1 cellular context compared by ENCODE assay signal in the genomic region with DNA sequence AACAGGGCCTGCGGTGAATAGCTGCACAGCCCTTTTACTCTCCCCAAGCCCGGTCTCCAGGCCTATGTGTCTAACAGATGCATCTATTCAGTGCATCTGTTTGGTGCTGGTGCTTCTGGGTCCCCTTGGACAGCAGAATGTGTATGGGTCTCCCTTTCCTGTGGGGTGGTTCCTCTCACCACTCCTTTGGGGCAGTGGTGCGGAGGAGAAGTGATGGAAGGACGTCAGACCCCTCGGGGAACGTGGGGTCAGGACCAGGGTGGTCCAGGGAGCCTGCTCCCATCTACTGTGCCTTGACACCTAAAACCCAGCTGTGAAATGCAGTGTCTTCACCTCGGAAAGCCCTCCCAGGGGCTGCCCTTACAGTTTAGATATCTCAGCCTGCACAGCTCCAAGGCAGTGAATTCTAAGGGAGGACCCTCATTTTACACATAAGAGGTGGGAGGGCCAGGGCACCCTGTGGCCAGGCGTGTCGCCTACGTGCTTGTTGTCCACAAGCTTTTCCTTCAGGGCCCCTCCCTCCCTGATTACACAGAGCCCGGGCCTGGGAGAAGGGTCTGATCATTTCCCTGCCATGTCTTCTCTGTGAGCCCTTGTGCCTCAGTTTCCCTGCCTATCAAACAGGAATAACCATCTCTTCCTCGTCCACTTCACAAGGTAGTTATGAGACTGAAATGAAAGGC.
TF ChIP-seq lines count a peak whose summit lies in the region.

No MANE protein-coding gene starts in this region.

TF ChIP-seq in IMR-90, 13 proteins besides CTCF, POLR2A, EP300 and RAD21 (continued from another document):
- TF ChIP-seq NFE2L2 (IDR thresholded peaks at IDR 0.05; ENCODE audit: low read depth, low read length) = no peak
- TF ChIP-seq BHLHE40 (IDR thresholded peaks at IDR 0.05; ENCODE audit: low read depth, low read length) = no peak
- TF ChIP-seq, protein P1, sequence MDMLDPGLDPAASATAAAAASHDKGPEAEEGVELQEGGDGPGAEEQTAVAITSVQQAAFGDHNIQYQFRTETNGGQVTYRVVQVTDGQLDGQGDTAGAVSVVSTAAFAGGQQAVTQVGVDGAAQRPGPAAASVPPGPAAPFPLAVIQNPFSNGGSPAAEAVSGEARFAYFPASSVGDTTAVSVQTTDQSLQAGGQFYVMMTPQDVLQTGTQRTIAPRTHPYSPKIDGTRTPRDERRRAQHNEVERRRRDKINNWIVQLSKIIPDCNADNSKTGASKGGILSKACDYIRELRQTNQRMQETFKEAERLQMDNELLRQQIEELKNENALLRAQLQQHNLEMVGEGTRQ (IDR thresholded peaks at IDR 0.05; ENCODE audit: low read depth, low read length) = no peak
- TF ChIP-seq MXI1 (IDR thresholded peaks at IDR 0.05; ENCODE audit: borderline replicate concordance, low read depth, low read length) = no peak
- no peak for TF ChIP-seq FOS (IDR thresholded peaks at IDR 0.05; ENCODE audit: low read depth, low read length)
- no peak for TF ChIP-seq SMC3 (IDR thresholded peaks at IDR 0.05; ENCODE audit: low read depth, low read length)
- no peak for TF ChIP-seq CEBPB (IDR thresholded peaks at IDR 0.05; ENCODE audit: low read depth, low read length)
- TF ChIP-seq RCOR1 (IDR thresholded peaks at IDR 0.05; ENCODE audit: insufficient replicate concordance, low read length) = no peak
- no peak for TF ChIP-seq MAZ (IDR thresholded peaks at IDR 0.05; ENCODE audit: borderline replicate concordance, low read depth, low read length)
- no peak for TF ChIP-seq MAFK (IDR thresholded peaks at IDR 0.05; ENCODE audit: low read depth, low read length)
